In genomic region chr2:28288620-28289019, GRCh38 we compare ENCODE assay signal across 9 cellular contexts.
"Had no signal": no experiment of that assay in that cellular context is flagged by ENCODE, and none has a peak within 500 bp of the region (broad histone marks: within the 10 kb centered on the region; RNA-seq: fewer than 3 reads in every experiment).

No MANE protein-coding gene starts in this region.

- H3K27ac ChIP-seq: HL-60, KMS-11 had no signal

- H3K4me1 Mint-ChIP-seq: IgD-negative memory B cell had no signal

- H3K27me3 Mint-ChIP-seq: IgD-negative memory B cell had no signal

- H3K27ac Mint-ChIP-seq: GM23338, IgD-negative memory B cell had no signal

- FAIRE-seq: H1, H54 had no signal

- H3K9me3 Mint-ChIP-seq: GM23338, H9, IgD-negative memory B cell had no signal

- DNase-seq: H9, HCEC 1CT, KBM-7 had no signal

- H3K4me3 Mint-ChIP-seq: GM23338, H9, IgD-negative memory B cell had no signal

- H3K9ac ChIP-seq: KMS-11 had no signal

- H3K4me3 ChIP-seq: GM23338 had no signal

- ATAC-seq: GM23338 had no signal

- H3K4me2 ChIP-seq: GM23338, KMS-11 had no signal

- H2AFZ ChIP-seq: GM23338 had no signal
